Comparison of ENCODE assay signal across 14 cellular contexts in genomic region chr6:35515939-35516338, GRCh38. TPM values are rescaled to one million over a fixed set of nuclear protein-coding genes. Genes with fewer than 3 reads are reported as not detected.
"Had no signal": no experiment of that assay in that cellular context is flagged by ENCODE, and none has a peak within 500 bp of the region (broad histone marks: within the 10 kb centered on the region; RNA-seq: fewer than 3 reads in every experiment).

No MANE protein-coding gene starts in this region.

RNA-seq across cellular contexts. Expression of gene TULP1, which starts 3.2 kb away (rescaled TPM):
- total RNA-seq: hepatocyte; left lobe of liver; left ventricle myocardium superior; lung microvascular endothelial cell; mesenteric fat pad; mucosa of descending colon; naive thymus-derived CD4-positive, alpha-beta T cell; neural crest cell; pulmonary artery endothelial cell; renal cortical epithelial cell; right atrium auricular region; right lobe of liver; upper lobe of left lung had no signal
- polyA plus RNA-seq: keratinocyte; naive thymus-derived CD4-positive, alpha-beta T cell had no signal
